ENCODE assay signal across 9 cellular contexts in the genomic region with DNA sequence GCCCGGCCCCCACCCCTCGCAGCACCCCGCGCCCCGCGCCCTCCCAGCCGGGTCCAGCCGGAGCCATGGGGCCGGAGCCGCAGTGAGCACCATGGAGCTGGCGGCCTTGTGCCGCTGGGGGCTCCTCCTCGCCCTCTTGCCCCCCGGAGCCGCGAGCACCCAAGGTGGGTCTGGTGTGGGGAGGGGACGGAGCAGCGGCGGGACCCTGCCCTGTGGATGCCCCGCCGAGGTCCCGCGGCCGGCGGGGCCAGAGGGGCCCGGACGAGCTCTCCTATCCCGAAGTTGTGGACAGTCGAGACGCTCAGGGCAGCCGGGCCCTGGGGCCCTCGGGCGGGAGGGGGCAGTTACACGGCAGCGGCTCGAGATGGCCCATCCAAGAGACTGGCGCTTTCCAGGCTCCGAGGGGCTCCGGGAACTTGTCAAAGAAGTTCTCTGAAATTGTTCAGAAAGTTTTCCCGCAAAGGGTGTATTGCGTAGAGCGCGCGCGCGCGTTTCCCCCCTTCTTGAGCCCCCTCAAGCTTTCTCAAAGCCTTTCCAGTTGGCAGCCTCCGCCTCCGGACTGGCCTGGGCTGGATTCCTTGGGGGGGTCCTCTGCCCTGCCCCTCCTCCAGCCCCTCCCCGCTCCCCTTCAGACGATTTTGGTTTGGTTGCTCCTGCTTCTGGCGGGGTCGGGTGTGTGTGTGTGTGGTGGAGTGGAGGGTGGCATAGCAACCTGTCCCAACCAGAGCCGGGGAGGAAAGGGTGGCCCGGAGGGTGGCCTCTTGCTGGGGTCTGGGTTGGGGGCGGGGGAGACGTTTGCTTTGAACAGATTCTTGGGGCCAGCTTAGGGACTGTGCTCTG. TPM values are rescaled to one million over a fixed set of nuclear protein-coding genes. Genes with fewer than 3 reads are reported as not detected.
A peak's percentile ranks its signal among the peaks of the same experiment; 100 is the strongest.
DNase-seq lines count a peak whose midpoint lies in the region; ATAC-seq and TF ChIP-seq lines count a peak whose summit lies in the region.
"Had no signal": no experiment of that assay in that cellular context is flagged by ENCODE, and none has a peak within 500 bp of the region (broad histone marks: within the 10 kb centered on the region; RNA-seq: fewer than 3 reads in every experiment).

No MANE protein-coding gene starts in this region.

- H3K27ac ChIP-seq in parathyroid adenoma = peak overlapping the region; percentile 50

- POLR2A ChIA-PET in Caco-2 (lab: Charles Lee) = interaction anchor here (0.5 to 2.7 kb wide), 11 partner anchors 9 to 455 kb away, joined by 3 to 32 read pairs (median 4); a partner anchor contains a TSS

- TF ChIP-seq CTCF in Caco-2 (IDR thresholded peaks at IDR 0.05; ENCODE audit: insufficient read depth in 1 of 2, low read depth in 1 of 2, low read length in 1 of 2, severe bottlenecking in 1 of 2, unreplicated experiment in 1 of 2) (no peak), parathyroid adenoma (IDR thresholded peaks at IDR 0.05) (no peak)

- CTCF ChIA-PET in Caco-2 (lab: Charles Lee) = interaction anchor here (0.5 to 2.5 kb wide), 13 partner anchors 12 to 280 kb away, joined by 3 to 20 read pairs (median 7); a partner anchor contains a TSS

- ATAC-seq in left ventricle myocardium superior (peak; percentile 61), HG03108 (IDR thresholded peaks at IDR 0.05; ENCODE audit: unreplicated experiment) (no peak), GM18867 (IDR thresholded peaks at IDR 0.05; ENCODE audit: unreplicated experiment) (no peak)

- peaks cover 38% of the 10 kb centered on the region for H3K4me1 Mint-ChIP-seq in Caco-2 (ENCODE audit: low read depth, unreplicated experiment)

- H3K4me3 ChIP-seq in Caco-2 (ENCODE audit: low read depth, low read length) (peak overlapping the region; percentile 84), adipocyte (ENCODE audit: low read length) (peak overlapping the region; percentile 84), parathyroid adenoma (ENCODE audit: low read depth, low read length) (peak overlapping the region; percentile 81)

- no peaks in the 10 kb centered on the region for H3K79me2 ChIP-seq in parathyroid adenoma

- H3K36me3 ChIP-seq in Caco-2 (ENCODE audit: control insufficient read depth, insufficient read depth, low read length) (no peaks in the 10 kb centered on the region), adipocyte (ENCODE audit: control insufficient read depth, insufficient read depth, low read length, severe bottlenecking) (no peaks in the 10 kb centered on the region), parathyroid adenoma (ENCODE audit: control insufficient read depth, insufficient read depth, low read length) (no peaks in the 10 kb centered on the region)

- H3K9me3 Mint-ChIP-seq in Caco-2 (ENCODE audit: unreplicated experiment) = no peaks in the 10 kb centered on the region

- no TSS peak for BruUV-seq in Caco-2 (replicated peaks; lab: Mats Ljungman, UMichigan)

- no peaks in the 10 kb centered on the region for H3K27me3 Mint-ChIP-seq in Caco-2 (ENCODE audit: insufficient read depth, unreplicated experiment)

- peak overlapping the region; percentile 85 for H3K4me2 ChIP-seq in parathyroid adenoma (ENCODE audit: low read length)

- H3K9ac ChIP-seq in adipocyte (ENCODE audit: low read length) (peak overlapping the region; percentile 79), parathyroid adenoma (peak overlapping the region; percentile 83)

- peaks cover 11% of the 10 kb centered on the region for H3K36me3 Mint-ChIP-seq in Caco-2 (ENCODE audit: insufficient read depth, unreplicated experiment)

- peak; percentile 50 to 59 for DNase-seq in Caco-2
- peak; percentile 70 for DNase-seq in adipocyte (ENCODE audit: low read depth)
- DNase-seq in left ventricle myocardium superior = peak; percentile 46
- DNase-seq in activated T-cell treated with anti-CD3 and anti-CD28 coated beads for 4 hours = no peak
- DNase-seq in Ammon's horn (ENCODE audit: low spot score) = no peak

- H3K9me3 ChIP-seq in Caco-2 = no peaks in the 10 kb centered on the region
- H3K9me3 ChIP-seq in adipocyte (ENCODE audit: control insufficient read depth, low read length) = no peaks in the 10 kb centered on the region
- no peaks in the 10 kb centered on the region for H3K9me3 ChIP-seq in parathyroid adenoma (ENCODE audit: control insufficient read depth, low read length)

- peak overlapping the region; percentile 99 for H3K4me3 Mint-ChIP-seq in Caco-2 (ENCODE audit: unreplicated experiment)

- peaks cover 62% of the 10 kb centered on the region for H3K4me1 ChIP-seq in Caco-2
- peaks cover 8% of the 10 kb centered on the region for H3K4me1 ChIP-seq in adipocyte (ENCODE audit: control insufficient read depth, insufficient read depth, low read length)
- H3K4me1 ChIP-seq in parathyroid adenoma = peaks cover 19% of the 10 kb centered on the region

- intact Hi-C loops in Caco-2 (cut with micrococcal nuclease; ENCODE audit: unreplicated experiment) (no loop called here), left ventricle myocardium superior (cut with micrococcal nuclease) (no loop called here)

- H3K27me3 ChIP-seq in Caco-2 (replicated peaks; ENCODE audit: control insufficient read depth, insufficient read depth, low read length) (no peaks in the 10 kb centered on the region), adipocyte (replicated peaks; ENCODE audit: control insufficient read depth, insufficient read depth, low read length) (no peaks in the 10 kb centered on the region), parathyroid adenoma (ENCODE audit: control insufficient read depth, insufficient read depth, low read length) (no peaks in the 10 kb centered on the region)

- H2AFZ ChIP-seq in parathyroid adenoma = peak overlapping the region; percentile 81

- peak overlapping the region; percentile 98 for H3K27ac Mint-ChIP-seq in Caco-2 (ENCODE audit: unreplicated experiment)

RNA-seq across cellular contexts. Expression of a gene that starts 0.5 kb away (rescaled TPM):
- total RNA-seq in Caco-2 (2022) (121 and 124 TPM in 2 replicates), left ventricle myocardium superior (75.8 TPM)

RNA-seq across cellular contexts. Expression of a gene that starts 12.5 kb away (rescaled TPM):
- total RNA-seq in Caco-2 (2022) (14.7 and 17.4 TPM in 2 replicates), left ventricle myocardium superior (7.3 TPM)

RNA-seq across cellular contexts. Expression of a gene that starts 30.0 kb away (rescaled TPM):
- total RNA-seq in Caco-2 (2022) (42.9 and 46.3 TPM in 2 replicates), left ventricle myocardium superior (49.3 TPM)

RNA-seq across cellular contexts. Expression of a gene that starts 32.1 kb away (rescaled TPM):
- not detected in 2 replicates for total RNA-seq in Caco-2 (2022)
- total RNA-seq in left ventricle myocardium superior = 5.8 TPM
- total RNA-seq: M059J had no signal

RNA-seq across cellular contexts. Expression of a gene that starts 35.2 kb away (rescaled TPM):
- total RNA-seq in Caco-2 (2022) (1.6 TPM in 2 replicates), left ventricle myocardium superior (4,965 TPM)
- total RNA-seq: M059J had no signal

Comparison
In these comparisons a context has a peak if more than half of its experiments do, and no peak if none do; other contexts are left out.
1. DNase-seq: peak in Caco-2 (2 of 2), adipocyte (single experiment) and left ventricle myocardium superior (single experiment); none in activated T-cell treated with anti-CD3 and anti-CD28 coated beads for 4 hours (single experiment) and Ammon's horn (single experiment).
2. Peak in every context shown above with its lines, with median percentiles within 50 percentile points of each other: H3K4me3 ChIP-seq.